Comparison of ENCODE assay signal across 20 cellular contexts in the genomic region with DNA sequence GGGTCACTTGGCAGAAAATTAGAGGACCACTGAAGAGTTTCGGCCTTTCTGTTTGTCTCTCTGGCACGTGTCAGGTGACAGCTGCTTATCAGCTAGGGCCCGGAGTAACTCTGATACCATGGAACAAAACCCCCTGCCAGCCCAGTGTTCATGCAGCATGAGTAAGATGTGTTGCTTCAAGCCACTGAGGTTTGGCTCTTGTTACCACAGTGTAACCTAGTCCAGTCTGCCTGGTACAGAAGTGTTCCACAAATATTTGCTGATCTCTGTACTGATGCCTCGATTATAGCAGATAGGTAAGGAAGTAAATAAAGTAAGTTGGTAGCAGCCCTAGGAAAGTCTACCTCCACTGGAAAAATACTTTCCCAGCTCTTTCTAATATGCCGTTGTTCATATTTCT. TPM values are rescaled to one million over a fixed set of nuclear protein-coding genes. Genes with fewer than 3 reads are reported as not detected.
DNase-seq lines count a peak whose midpoint lies in the region; ATAC-seq, FAIRE-seq and TF ChIP-seq lines count a peak whose summit lies in the region.
"Had no signal": no experiment of that assay in that cellular context is flagged by ENCODE, and none has a peak within 500 bp of the region (broad histone marks: within the 10 kb centered on the region; RNA-seq: fewer than 3 reads in every experiment).

No MANE protein-coding gene starts in this region.

- peak overlapping the region; percentile 92 for H3K27ac Mint-ChIP-seq in activated naive CD8-positive, alpha-beta T cell
- H3K27ac Mint-ChIP-seq in activated naive CD8-positive, alpha-beta T cell treated with anti-CD3 and anti-CD28 coated beads for 36 hours: no peak overlapping the region
- peak overlapping the region; percentile 14 for H3K27ac Mint-ChIP-seq in stimulated activated naive CD8-positive, alpha-beta T cell treated with anti-CD3 and anti-CD28 coated beads, Interleukin-15, Interleukin-2, amounts not matched to agents 100 ng/mL and 50 ng/mL, for 24 hours

- peak; percentile 40 for FAIRE-seq in bronchial epithelial cell (lab: Jason Lieb, UNC)
- FAIRE-seq: H1 had no signal

- no peaks in the 10 kb centered on the region for H3K36me3 ChIP-seq in bronchial epithelial cell (ENCODE audit: control insufficient read depth, insufficient read depth, low read length)

- DNase-seq in activated naive CD8-positive, alpha-beta T cell treated with anti-CD3 and anti-CD28 coated beads for 36 hours: no peak
- DNase-seq in NCI-H2196 (lab: John Stamatoyannopoulos, UW; ENCODE audit: unreplicated experiment) (peak; percentile 46), bronchial epithelial cell (ENCODE audit: low read depth) (no peak), NCI-H146 (lab: John Stamatoyannopoulos, UW) (no peak)
- no peak for DNase-seq in activated CD4-positive, alpha-beta T cell treated with anti-CD3 and anti-CD28 coated beads for 4 hours
- DNase-seq: activated naive CD4-positive, alpha-beta T cell treated with Interleukin-2 at 50 U/mL for 16 hours; body of pancreas; cortex of kidney; foreskin keratinocyte; KBM-7; NCI-H1105; occipital lobe; SHP77; stimulated activated CD4-positive, alpha-beta T cell treated with anti-CD3 and anti-CD28 coated beads, Interleukin-4, amount 100 ng/mL, for 4 hours; stimulated activated CD8-positive, alpha-beta memory T cell treated with anti-CD3 and anti-CD28 coated beads, Interleukin-4, amount 100 ng/mL, for 48 hours; T-helper 2 cell had no signal

- ATAC-seq in GM18511 (IDR thresholded peaks at IDR 0.05; ENCODE audit: unreplicated experiment): no peak
- ATAC-seq: body of pancreas, foreskin keratinocyte had no signal

- TF ChIP-seq CTCF in bronchial epithelial cell (IDR thresholded peaks at IDR 0.05; ENCODE audit: insufficient read depth, low read length, severe bottlenecking): no peak

- no peak overlapping the region for H3K4me3 Mint-ChIP-seq in activated naive CD8-positive, alpha-beta T cell
- H3K4me3 Mint-ChIP-seq in activated naive CD8-positive, alpha-beta T cell treated with anti-CD3 and anti-CD28 coated beads for 36 hours: no peak overlapping the region
- no peak overlapping the region for H3K4me3 Mint-ChIP-seq in stimulated activated naive CD8-positive, alpha-beta T cell treated with anti-CD3 and anti-CD28 coated beads, Interleukin-15, Interleukin-2, amounts not matched to agents 100 ng/mL and 50 ng/mL, for 24 hours

- H3K9me3 Mint-ChIP-seq in activated naive CD8-positive, alpha-beta T cell (ENCODE audit: low read depth): no peaks in the 10 kb centered on the region
- H3K9me3 Mint-ChIP-seq in activated naive CD8-positive, alpha-beta T cell treated with anti-CD3 and anti-CD28 coated beads for 36 hours: peaks cover 1% of the 10 kb centered on the region
- no peaks in the 10 kb centered on the region for H3K9me3 Mint-ChIP-seq in stimulated activated naive CD8-positive, alpha-beta T cell treated with anti-CD3 and anti-CD28 coated beads, Interleukin-15, Interleukin-2, amounts not matched to agents 100 ng/mL and 50 ng/mL, for 24 hours

- H3K27me3 Mint-ChIP-seq in activated naive CD8-positive, alpha-beta T cell: no peaks in the 10 kb centered on the region
- H3K27me3 Mint-ChIP-seq in activated naive CD8-positive, alpha-beta T cell treated with anti-CD3 and anti-CD28 coated beads for 36 hours: no peaks in the 10 kb centered on the region
- no peaks in the 10 kb centered on the region for H3K27me3 Mint-ChIP-seq in stimulated activated naive CD8-positive, alpha-beta T cell treated with anti-CD3 and anti-CD28 coated beads, Interleukin-15, Interleukin-2, amounts not matched to agents 100 ng/mL and 50 ng/mL, for 24 hours

- no peak overlapping the region for H3K4me3 ChIP-seq in bronchial epithelial cell (ENCODE audit: low read depth, low read length)
- H3K4me3 ChIP-seq: body of pancreas had no signal

- peaks cover 76% of the 10 kb centered on the region for H3K4me1 Mint-ChIP-seq in activated naive CD8-positive, alpha-beta T cell (ENCODE audit: low read depth)
- peaks cover 60% of the 10 kb centered on the region for H3K4me1 Mint-ChIP-seq in activated naive CD8-positive, alpha-beta T cell treated with anti-CD3 and anti-CD28 coated beads for 36 hours
- peaks cover 77% of the 10 kb centered on the region for H3K4me1 Mint-ChIP-seq in stimulated activated naive CD8-positive, alpha-beta T cell treated with anti-CD3 and anti-CD28 coated beads, Interleukin-15, Interleukin-2, amounts not matched to agents 100 ng/mL and 50 ng/mL, for 24 hours (ENCODE audit: low read depth)

- no peaks in the 10 kb centered on the region for H3K36me3 Mint-ChIP-seq in activated naive CD8-positive, alpha-beta T cell
- peaks cover 4% of the 10 kb centered on the region for H3K36me3 Mint-ChIP-seq in activated naive CD8-positive, alpha-beta T cell treated with anti-CD3 and anti-CD28 coated beads for 36 hours
- no peaks in the 10 kb centered on the region for H3K36me3 Mint-ChIP-seq in stimulated activated naive CD8-positive, alpha-beta T cell treated with anti-CD3 and anti-CD28 coated beads, Interleukin-15, Interleukin-2, amounts not matched to agents 100 ng/mL and 50 ng/mL, for 24 hours (ENCODE audit: low read depth)

- H3K27me3 ChIP-seq in bronchial epithelial cell (ENCODE audit: control insufficient read depth, insufficient read depth, low read length): peaks cover 5% of the 10 kb centered on the region
- H3K27me3 ChIP-seq: body of pancreas had no signal

RNA-seq across cellular contexts. Expression of a gene that starts 20.5 kb away (rescaled TPM):
- 100 to 1,000 TPM; 426 to 430 TPM for total RNA-seq in activated naive CD8-positive, alpha-beta T cell treated with anti-CD3 and anti-CD28 coated beads for 36 hours
- total RNA-seq in bronchial epithelial cell: 45.4 and 62.7 TPM in 2 replicates
